Comparison of ENCODE assay signal across 8 cellular contexts in the genomic region with DNA sequence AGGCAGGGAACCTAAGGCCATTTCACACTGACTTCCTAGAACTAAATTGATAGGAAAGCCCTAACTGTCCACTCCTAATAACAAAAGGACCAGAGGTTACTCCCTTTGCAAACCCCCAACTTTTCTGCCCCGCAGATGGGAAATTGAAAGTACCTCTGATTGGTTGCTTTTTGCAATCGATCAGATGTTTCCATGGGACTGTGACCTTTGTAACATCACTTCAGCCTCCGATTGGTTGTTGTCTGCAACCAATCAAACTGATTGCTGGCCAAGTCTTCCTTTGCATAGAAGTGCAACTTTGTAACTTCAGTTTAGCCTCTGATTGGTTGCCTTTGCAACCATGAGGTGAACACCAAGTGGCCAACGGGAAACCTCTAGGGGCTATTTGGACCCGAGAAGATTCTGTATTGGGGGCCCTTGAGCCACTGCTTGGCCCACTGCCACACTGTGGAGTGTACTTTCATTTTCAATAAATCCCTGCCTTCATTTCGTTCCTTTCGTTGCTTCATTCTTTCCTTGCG. TPM values are rescaled to one million over a fixed set of nuclear protein-coding genes. Genes with fewer than 3 reads are reported as not detected.
DNase-seq lines count a peak whose midpoint lies in the region; ATAC-seq and TF ChIP-seq lines count a peak whose summit lies in the region.

No MANE protein-coding gene starts in this region.

- H3K27ac ChIP-seq in A673 (ENCODE audit: low read depth, low read length, poor library complexity, severe bottlenecking) (no peak overlapping the region), left lung (no peak overlapping the region)

- H3K27ac Mint-ChIP-seq in T-cell, result no peak overlapping the region

- H3K4me1 Mint-ChIP-seq in T-cell, result no peaks in the 10 kb centered on the region

- intact Hi-C loops in A673 (cut with micrococcal nuclease; ENCODE audit: unreplicated experiment) (no loop called here), left lung (cut with DNase I) (no loop called here)

- no peak for TF ChIP-seq CTCF in A673 (conservative IDR thresholded peaks at IDR 0.05; ENCODE audit: low read depth, low read length)
- no peak for TF ChIP-seq CTCF in left lung (IDR thresholded peaks at IDR 0.05)

- BruUV-seq in A673 (replicated peaks; lab: Mats Ljungman, UMichigan), result no TSS peak

- CTCF ChIA-PET in A673 (lab: Charles Lee), result no interaction called here
- CTCF ChIA-PET in T-cell (lab: Charles Lee), result no interaction called here

- no peak for DNase-seq in A673 (ENCODE audit: low spot score)
- DNase-seq in HCEC 1CT, result peak; percentile 39
- no peak for DNase-seq in T-cell
- DNase-seq in left lung, result no peak
- DNase-seq in stimulated activated CD4-positive, alpha-beta T cell treated with anti-CD3 and anti-CD28 coated beads, Interleukin-2, amount 100 ng/mL, for 48 hours, result no peak
- no peak for DNase-seq in stimulated activated CD8-positive, alpha-beta memory T cell treated with anti-CD3 and anti-CD28 coated beads, Interleukin-4, amount 100 ng/mL, for 48 hours

- H3K4me3 Mint-ChIP-seq in T-cell, result peak overlapping the region in 2 of 3 donors; percentile 9 to 44

- no peaks in the 10 kb centered on the region for H3K4me1 ChIP-seq in A673 (ENCODE audit: insufficient read depth, low read length, poor library complexity, severe bottlenecking)
- no peaks in the 10 kb centered on the region for H3K4me1 ChIP-seq in left lung

- H3K9me3 Mint-ChIP-seq in T-cell, result no peaks in the 10 kb centered on the region

- H3K9me3 ChIP-seq in A673 (ENCODE audit: low read depth, low read length, poor library complexity, severe bottlenecking) (no peaks in the 10 kb centered on the region), left lung (peaks cover 0 to 3% of the 10 kb centered on the region in 2 donors)

- H3K27me3 Mint-ChIP-seq in T-cell, result peaks cover 0 to 3% of the 10 kb centered on the region in 2 donors

- peak overlapping the region; percentile 19 for H3K4me3 ChIP-seq in A673 (ENCODE audit: low read depth, low read length, poor library complexity, severe bottlenecking)
- H3K4me3 ChIP-seq in left lung, result peak overlapping the region; percentile 11 to 22

- ATAC-seq in T-cell (replicated peaks in 1 of 4), result peak in 2 of 4 experiments; percentile 29 to 81
- ATAC-seq in left lung, result peak; percentile 74
- no peak for ATAC-seq in GM21515 (IDR thresholded peaks at IDR 0.05; ENCODE audit: unreplicated experiment)
- no peak for ATAC-seq in esophagus mucosa

- no peaks in the 10 kb centered on the region for H3K36me3 Mint-ChIP-seq in T-cell

- H3K27me3 ChIP-seq in A673 (replicated peaks; ENCODE audit: insufficient read depth, low read depth, low read length, poor library complexity), result no peaks in the 10 kb centered on the region
- no peaks in the 10 kb centered on the region for H3K27me3 ChIP-seq in left lung

- POLR2A ChIA-PET in A673 (lab: Charles Lee; ENCODE audit: low non-redundant PET) (no interaction called here), T-cell (lab: Charles Lee) (no interaction called here)

- no peaks in the 10 kb centered on the region for H3K36me3 ChIP-seq in A673 (ENCODE audit: insufficient read depth, low read length, poor library complexity, severe bottlenecking)
- no peaks in the 10 kb centered on the region for H3K36me3 ChIP-seq in left lung

RNA-seq across cellular contexts. Expression of a gene that starts 11.3 kb away (rescaled TPM):
- total RNA-seq in A673 (2021) (36.7 and 40.3 TPM in 2 replicates), T-cell (1 to 10 TPM in 4 of 5 donors, under 1 TPM in 1; 0.55 to 3.8 (median 1.7) TPM), left lung (1 to 10 TPM; 2.7 to 5.9 TPM), esophagus mucosa (8.8 TPM)

RNA-seq across cellular contexts. Expression of a gene that starts 13.7 kb away (rescaled TPM):
- total RNA-seq in A673 (2021), result 17.0 and 18.1 TPM in 2 replicates
- 10 to 100 TPM; 17.4 to 24.7 (median 18.9) TPM for total RNA-seq in T-cell
- 1 to 10 TPM; 5.8 to 6.6 TPM for total RNA-seq in left lung
- total RNA-seq in esophagus mucosa, result 5.3 TPM

RNA-seq across cellular contexts. Expression of a gene that starts 17.9 kb away (rescaled TPM):
- total RNA-seq in A673 (2021) (10.4 and 11.7 TPM in 2 replicates), T-cell (10 to 100 TPM; 19.9 to 31.5 (median 27.2) TPM), left lung (10 to 100 TPM; 19.4 to 29.5 TPM), esophagus mucosa (13.9 TPM)
